ENCODE assay signal across 9 cellular contexts in genomic region chr4:95362906-95363578, GRCh38.
DNase-seq lines count a peak whose midpoint lies in the region; ATAC-seq lines count a peak whose summit lies in the region.
"Had no signal": no experiment of that assay in that cellular context is flagged by ENCODE, and none has a peak within 500 bp of the region (broad histone marks: within the 10 kb centered on the region; RNA-seq: fewer than 3 reads in every experiment).

No MANE protein-coding gene starts in this region.

- peak; percentile 20 for DNase-seq in COR-L47 (lab: John Stamatoyannopoulos, UW)
- peak; percentile 10 for DNase-seq in HT-29 (ENCODE audit: low spot score)
- DNase-seq in amniotic epithelial cell (ENCODE audit: low read depth): peak; percentile 70
- peak; percentile 3 for DNase-seq in kidney tubule cell (ENCODE audit: low spot score)
- DNase-seq in NCI-H1694 treated with DMSO at 0.1 percent for 48 hours (lab: John Stamatoyannopoulos, UW): no peak
- no peak for DNase-seq in CD1c-positive myeloid dendritic cell (ENCODE audit: extremely low spot score)
- no peak for DNase-seq in stimulated activated naive CD8-positive, alpha-beta T cell treated with anti-CD3 and anti-CD28 coated beads, Interleukin-15, Interleukin-2, amounts not matched to agents 100 U/mL and 50 U/mL, for 24 hours
- DNase-seq: stimulated activated naive CD4-positive, alpha-beta T cell treated with Interleukin-2 at 50 U/mL for 16 hours had no signal

- ATAC-seq in GM21619 (IDR thresholded peaks at IDR 0.05; ENCODE audit: unreplicated experiment): no peak
- ATAC-seq in stimulated activated naive CD8-positive, alpha-beta T cell treated with anti-CD3 and anti-CD28 coated beads, Interleukin-15, Interleukin-2, amounts not matched to agents 100 U/mL and 50 U/mL, for 24 hours: no peak

Comparison
In these comparisons a context has a peak if more than half of its experiments do, and no peak if none do; other contexts are left out.
1. DNase-seq: peak in COR-L47 (single experiment), HT-29 (single experiment), amniotic epithelial cell (single experiment) and kidney tubule cell (single experiment); none in NCI-H1694 treated with DMSO at 0.1 percent for 48 hours (single experiment), CD1c-positive myeloid dendritic cell (single experiment) and stimulated activated naive CD8-positive, alpha-beta T cell treated with anti-CD3 and anti-CD28 coated beads, Interleukin-15, Interleukin-2, amounts not matched to agents 100 U/mL and 50 U/mL, for 24 hours (single experiment).